ENCODE assay signal across 21 cellular contexts in the genomic region with DNA sequence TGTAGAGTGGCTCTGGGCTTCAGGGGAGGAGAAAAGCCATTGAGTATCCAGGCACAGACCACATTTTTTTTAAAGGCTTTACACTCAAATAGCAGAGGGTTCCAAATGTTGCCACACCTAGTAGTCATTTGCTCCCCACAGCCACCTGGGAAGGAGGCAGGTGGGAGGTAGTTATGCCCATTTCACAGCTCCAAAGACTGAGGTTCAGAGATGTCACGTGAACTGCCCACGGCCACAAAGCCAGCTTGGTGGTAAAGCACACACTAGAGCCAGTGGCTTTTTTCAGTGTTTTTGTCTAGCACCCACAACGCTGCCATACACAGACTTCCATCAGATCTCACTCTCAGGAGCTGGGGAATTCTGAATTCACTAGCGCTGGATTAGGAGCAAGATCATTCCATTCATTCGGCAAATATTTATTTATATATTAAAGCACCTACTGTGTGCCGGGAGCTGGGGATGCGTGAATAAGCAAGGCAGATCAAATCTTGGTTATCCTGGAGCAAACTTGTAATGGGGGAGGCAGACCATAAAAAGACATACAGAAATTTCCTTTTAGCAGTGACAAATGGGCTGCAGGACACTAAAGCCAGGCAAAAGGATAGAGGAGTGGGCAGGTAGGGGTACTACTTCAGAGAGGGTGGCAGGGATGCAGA.
"Had no signal": no experiment of that assay in that cellular context is flagged by ENCODE, and none has a peak within 500 bp of the region (broad histone marks: within the 10 kb centered on the region; RNA-seq: fewer than 3 reads in every experiment).

No MANE protein-coding gene starts in this region.

- H3K36me3 ChIP-seq: pancreas, sigmoid colon, spleen, stomach, thoracic aorta had no signal

- H3K36me3 Mint-ChIP-seq: activated CD8-positive, alpha-beta memory T cell treated with anti-CD3 and anti-CD28 coated beads, Interleukin-2, amount 10 ng/mL, durations not matched to agents 7 days and 5 days; activated naive CD4-positive, alpha-beta T cell treated with anti-CD3 and anti-CD28 coated beads, Interleukin-2, amount 50 U/mL, for 24 hours; memory B cell; naive thymus-derived CD4-positive, alpha-beta T cell had no signal

- H3K4me3 Mint-ChIP-seq: activated CD8-positive, alpha-beta memory T cell treated with anti-CD3 and anti-CD28 coated beads, Interleukin-2, amount 10 ng/mL, durations not matched to agents 7 days and 5 days; activated naive CD4-positive, alpha-beta T cell treated with anti-CD3 and anti-CD28 coated beads, Interleukin-2, amount 50 U/mL, for 24 hours; memory B cell had no signal

- H3K9me3 ChIP-seq: mucosa of descending colon, pancreas, sigmoid colon, spleen, stomach, thoracic aorta had no signal

- H3K9me3 Mint-ChIP-seq: activated naive CD4-positive, alpha-beta T cell treated with anti-CD3 and anti-CD28 coated beads, Interleukin-2, amount 50 U/mL, for 24 hours; memory B cell; naive thymus-derived CD4-positive, alpha-beta T cell had no signal

- H3K27ac Mint-ChIP-seq: activated CD8-positive, alpha-beta memory T cell treated with anti-CD3 and anti-CD28 coated beads, Interleukin-2, amount 10 ng/mL, durations not matched to agents 7 days and 5 days; activated naive CD4-positive, alpha-beta T cell treated with anti-CD3 and anti-CD28 coated beads, Interleukin-2, amount 50 U/mL, for 24 hours; memory B cell had no signal

- FAIRE-seq: kidney, pancreas had no signal

- DNase-seq: activated CD8-positive, alpha-beta memory T cell treated with anti-CD3 and anti-CD28 coated beads, Interleukin-2, amount 10 ng/mL, durations not matched to agents 7 days and 5 days; activated T-cell treated with anti-CD3 and anti-CD28 coated beads, Interleukin-2, amount 50 U/mL, for 1 hour; anterior cingulate cortex; cerebellar nuclear complex; effector memory CD4-positive, alpha-beta T cell; foreskin keratinocyte; glutamatergic neuron; kidney; left ventricle myocardium superior; mucosa of descending colon; pancreas; sigmoid colon; spleen; stimulated activated CD4-positive, alpha-beta T cell treated with anti-CD3 and anti-CD28 coated beads, Interleukin-1b, Interleukin-23, amount 100 ng/mL, for 48 hours; stomach; T1000 had no signal

- H3K27me3 Mint-ChIP-seq: activated naive CD4-positive, alpha-beta T cell treated with anti-CD3 and anti-CD28 coated beads, Interleukin-2, amount 50 U/mL, for 24 hours; memory B cell had no signal

- H3K4me3 ChIP-seq: mucosa of descending colon, pancreas, sigmoid colon, spleen, stomach, thoracic aorta had no signal

- H3K27ac ChIP-seq: foreskin keratinocyte, pancreas, sigmoid colon, spleen, stomach, thoracic aorta had no signal

- ATAC-seq: activated CD4-positive, CD25-positive, alpha-beta regulatory T cell treated with anti-CD3 and anti-CD28 coated beads, Interleukin-2, amount 50 U/mL, for 24 hours; activated CD8-positive, alpha-beta memory T cell treated with anti-CD3 and anti-CD28 coated beads, Interleukin-2, amount 10 ng/mL, durations not matched to agents 7 days and 5 days; foreskin keratinocyte; left ventricle myocardium superior; mucosa of descending colon; naive thymus-derived CD4-positive, alpha-beta T cell; pancreas had no signal

- H3K27me3 ChIP-seq: pancreas, sigmoid colon, spleen, stomach had no signal
